Comparison of ENCODE assay signal across 13 cellular contexts in genomic region chr1:27000817-27001460, GRCh38. TPM values are rescaled to one million over a fixed set of nuclear protein-coding genes. Genes with fewer than 3 reads are reported as not detected.
DNase-seq lines count a peak whose midpoint lies in the region; ATAC-seq and TF ChIP-seq lines count a peak whose summit lies in the region.
"Had no signal": no experiment of that assay in that cellular context is flagged by ENCODE, and none has a peak within 500 bp of the region (broad histone marks: within the 10 kb centered on the region; RNA-seq: fewer than 3 reads in every experiment).

No MANE protein-coding gene starts in this region.

- H3K4me1 Mint-ChIP-seq in neural crest cell, result peaks cover 73% of the 10 kb centered on the region
- peaks cover 6% of the 10 kb centered on the region for H3K4me1 Mint-ChIP-seq in activated CD4-positive, alpha-beta memory T cell treated with anti-CD3 and anti-CD28 coated beads, Interleukin-2, amount 10 ng/mL, durations not matched to agents 7 days and 5 days
- H3K4me1 Mint-ChIP-seq: activated T-helper 17 cell treated with anti-CD3 and anti-CD28 coated beads, Interleukin-2, amount 50 U/mL, for 72 hours had no signal

- POLR2A ChIA-PET in activated CD4-positive, alpha-beta memory T cell treated with anti-CD3 and anti-CD28 coated beads, Interleukin-2, amount 10 ng/mL, durations not matched to agents 7 days and 5 days (lab: Charles Lee), result no interaction called here

- H3K27me3 Mint-ChIP-seq in neural crest cell (ENCODE audit: low read depth), result peaks cover 18% of the 10 kb centered on the region
- peaks cover 22% of the 10 kb centered on the region for H3K27me3 Mint-ChIP-seq in activated CD4-positive, alpha-beta memory T cell treated with anti-CD3 and anti-CD28 coated beads, Interleukin-2, amount 10 ng/mL, durations not matched to agents 7 days and 5 days
- H3K27me3 Mint-ChIP-seq: activated T-helper 17 cell treated with anti-CD3 and anti-CD28 coated beads, Interleukin-2, amount 50 U/mL, for 72 hours; memory B cell had no signal

- TF ChIP-seq CTCF in right atrium auricular region (IDR thresholded peaks at IDR 0.05) (no peak), neural crest cell (conservative IDR thresholded peaks at IDR 0.05) (no peak)

- intact Hi-C loops in Right ventricle myocardium inferior (cut with DNase I), result no loop called here

- H3K9me3 Mint-ChIP-seq in neural crest cell, result no peaks in the 10 kb centered on the region
- H3K9me3 Mint-ChIP-seq in activated CD4-positive, alpha-beta memory T cell treated with anti-CD3 and anti-CD28 coated beads, Interleukin-2, amount 10 ng/mL, durations not matched to agents 7 days and 5 days, result no peaks in the 10 kb centered on the region
- H3K9me3 Mint-ChIP-seq: activated T-helper 17 cell treated with anti-CD3 and anti-CD28 coated beads, Interleukin-2, amount 50 U/mL, for 72 hours; effector memory CD8-positive, alpha-beta T cell; memory B cell had no signal

- DNase-seq in right atrium auricular region (ENCODE audit: low spot score) (no peak), Right ventricle myocardium inferior (ENCODE audit: missing footprints) (no peak), neural crest cell (ENCODE audit: low read depth, low spot score) (no peak)
- DNase-seq in activated T-cell treated with anti-CD3 and anti-CD28 coated beads, Interleukin-2, amount 50 U/mL, for 48 hours, result no peak
- DNase-seq in activated CD4-positive, alpha-beta memory T cell treated with anti-CD3 and anti-CD28 coated beads, Interleukin-2, amount 10 ng/mL, durations not matched to agents 7 days and 5 days, result no peak
- DNase-seq: ACHN; effector memory CD8-positive, alpha-beta T cell; NCI-H1105 had no signal

- H3K27ac ChIP-seq in right atrium auricular region (peak overlapping the region; percentile 81 to 89), esophagus (ENCODE audit: low read depth in 2 of 2, low read length in 1 of 2) (peak overlapping the region; percentile 75 to 88)

- H3K4me3 Mint-ChIP-seq in neural crest cell, result peak overlapping the region; percentile 80
- no peak overlapping the region for H3K4me3 Mint-ChIP-seq in activated CD4-positive, alpha-beta memory T cell treated with anti-CD3 and anti-CD28 coated beads, Interleukin-2, amount 10 ng/mL, durations not matched to agents 7 days and 5 days
- H3K4me3 Mint-ChIP-seq: activated T-helper 17 cell treated with anti-CD3 and anti-CD28 coated beads, Interleukin-2, amount 50 U/mL, for 72 hours; effector memory CD8-positive, alpha-beta T cell had no signal

- H3K36me3 ChIP-seq in right atrium auricular region (peaks cover 4% of the 10 kb centered on the region), esophagus (ENCODE audit: control insufficient read depth in 2 of 2, insufficient read depth in 2 of 2, low read length in 1 of 2) (peaks cover 0 to 26% of the 10 kb centered on the region in 2 donors)

- 74 to 79% methylated on average over 8 of the region's 8 CpGs for WGBS in esophagus, 2 donors

- CTCF ChIA-PET in activated CD4-positive, alpha-beta memory T cell treated with anti-CD3 and anti-CD28 coated beads, Interleukin-2, amount 10 ng/mL, durations not matched to agents 7 days and 5 days (lab: Charles Lee), result interaction anchor here (0.5 to 1.1 kb wide), 2 partner anchors 44 to 638 kb away, joined by 3 read pairs; no protein-coding TSS in a partner anchor

- H3K27me3 ChIP-seq in right atrium auricular region (no peaks in the 10 kb centered on the region), esophagus (ENCODE audit: control insufficient read depth in 1 of 2, insufficient read depth in 2 of 2, low read length in 2 of 2) (no peaks in the 10 kb centered on the region)

- peaks cover 0 to 86% of the 10 kb centered on the region in 2 donors for H3K4me1 ChIP-seq in right atrium auricular region
- peaks cover 6 to 16% of the 10 kb centered on the region in 2 donors for H3K4me1 ChIP-seq in esophagus (ENCODE audit: control insufficient read depth in 2 of 2, insufficient read depth in 2 of 2, low read length in 1 of 2)

- no peak for ATAC-seq in Right ventricle myocardium inferior
- no peak for ATAC-seq in HG02840 (IDR thresholded peaks at IDR 0.05; ENCODE audit: low FRiP score, unreplicated experiment)
- ATAC-seq in HG02571 (IDR thresholded peaks at IDR 0.05; ENCODE audit: unreplicated experiment), result no peak
- ATAC-seq: activated T-helper 17 cell treated with anti-CD3 and anti-CD28 coated beads, Interleukin-2, amount 50 U/mL, for 72 hours had no signal

- H3K9me3 ChIP-seq in right atrium auricular region (no peaks in the 10 kb centered on the region), esophagus (ENCODE audit: control insufficient read depth in 2 of 2, insufficient read depth in 1 of 2, low read depth in 1 of 2, low read length in 1 of 2) (no peaks in the 10 kb centered on the region)

- peak overlapping the region; percentile 91 for H3K27ac Mint-ChIP-seq in neural crest cell (ENCODE audit: unreplicated experiment)
- H3K27ac Mint-ChIP-seq in activated CD4-positive, alpha-beta memory T cell treated with anti-CD3 and anti-CD28 coated beads, Interleukin-2, amount 10 ng/mL, durations not matched to agents 7 days and 5 days, result no peak overlapping the region
- H3K27ac Mint-ChIP-seq: activated T-helper 17 cell treated with anti-CD3 and anti-CD28 coated beads, Interleukin-2, amount 50 U/mL, for 72 hours; effector memory CD8-positive, alpha-beta T cell; memory B cell had no signal

- H3K4me3 ChIP-seq in right atrium auricular region (no peak overlapping the region), esophagus (ENCODE audit: low read depth in 1 of 2, low read length in 2 of 2) (no peak overlapping the region)

- H3K36me3 Mint-ChIP-seq in neural crest cell (ENCODE audit: low read depth), result no peaks in the 10 kb centered on the region
- H3K36me3 Mint-ChIP-seq in activated CD4-positive, alpha-beta memory T cell treated with anti-CD3 and anti-CD28 coated beads, Interleukin-2, amount 10 ng/mL, durations not matched to agents 7 days and 5 days (ENCODE audit: low read depth), result no peaks in the 10 kb centered on the region
- H3K36me3 Mint-ChIP-seq: memory B cell had no signal

RNA-seq across cellular contexts. Expression of gene TRNP1, which starts 7.4 kb away (rescaled TPM):
- total RNA-seq in right atrium auricular region, result 100 to 1,000 TPM in 1 of 2 donors, 10 to 100 TPM in 1; 72.5 to 151 TPM
- 26.9 TPM for total RNA-seq in Right ventricle myocardium inferior
- 100 to 1,000 TPM in 1 of 2 donors, 10 to 100 TPM in 1; 84.9 to 158 TPM for polyA plus RNA-seq in esophagus
- 16.7 and 18.7 TPM in 2 replicates for total RNA-seq in neural crest cell
- not detected for total RNA-seq in activated CD4-positive, alpha-beta memory T cell treated with anti-CD3 and anti-CD28 coated beads, Interleukin-2, amount 10 ng/mL, durations not matched to agents 7 days and 5 days
- total RNA-seq: activated T-helper 17 cell treated with anti-CD3 and anti-CD28 coated beads, Interleukin-2, amount 50 U/mL, for 72 hours had no signal

RNA-seq across cellular contexts. Expression of gene TENT5B, which starts 11.7 kb away (rescaled TPM):
- total RNA-seq in right atrium auricular region (10 to 100 TPM; 31.6 to 34.8 TPM), Right ventricle myocardium inferior (41.8 TPM), neural crest cell (10.1 and 11.0 TPM in 2 replicates)
- polyA plus RNA-seq in esophagus, result 10 to 100 TPM; 79.2 to 84.3 TPM
- not detected for total RNA-seq in activated CD4-positive, alpha-beta memory T cell treated with anti-CD3 and anti-CD28 coated beads, Interleukin-2, amount 10 ng/mL, durations not matched to agents 7 days and 5 days
- total RNA-seq: activated T-helper 17 cell treated with anti-CD3 and anti-CD28 coated beads, Interleukin-2, amount 50 U/mL, for 72 hours had no signal

RNA-seq across cellular contexts. Expression of gene KDF1, which starts 40.7 kb away (rescaled TPM):
- total RNA-seq in right atrium auricular region, result under 1 TPM; 0.26 to 0.86 TPM
- total RNA-seq in Right ventricle myocardium inferior, result 0.68 TPM
- 10 to 100 TPM; 12.7 to 17.5 TPM for polyA plus RNA-seq in esophagus
- total RNA-seq in neural crest cell, result not detected in 2 replicates
- total RNA-seq in activated CD4-positive, alpha-beta memory T cell treated with anti-CD3 and anti-CD28 coated beads, Interleukin-2, amount 10 ng/mL, durations not matched to agents 7 days and 5 days, result under 1 TPM in 1 of 2 experiments, not detected in 1; 0.13 TPM
- total RNA-seq: activated T-helper 17 cell treated with anti-CD3 and anti-CD28 coated beads, Interleukin-2, amount 50 U/mL, for 72 hours had no signal

Comparison
In these comparisons a context has a peak if more than half of its experiments do, and no peak if none do; other contexts are left out.
1. RNA of gene TRNP1, which starts 7.4 kb away (total RNA-seq): 72.5 to 151 TPM in right atrium auricular region, 26.9 TPM in Right ventricle myocardium inferior (single experiment) and 16.7 to 18.7 TPM in neural crest cell; not detected in activated CD4-positive, alpha-beta memory T cell treated with anti-CD3 and anti-CD28 coated beads, Interleukin-2, amount 10 ng/mL, durations not matched to agents 7 days and 5 days; every median in the first group is over 10 times any median in the second.
2. RNA of gene TENT5B, which starts 11.7 kb away (total RNA-seq): 41.8 TPM in Right ventricle myocardium inferior (single experiment), 31.6 to 34.8 TPM in right atrium auricular region and 10.1 to 11.0 TPM in neural crest cell; not detected in activated CD4-positive, alpha-beta memory T cell treated with anti-CD3 and anti-CD28 coated beads, Interleukin-2, amount 10 ng/mL, durations not matched to agents 7 days and 5 days; every median in the first group is over 10 times any median in the second.